In genomic region chr4:36349904-36350554, GRCh38 we compare ENCODE assay signal across 1 cellular context.
TF ChIP-seq lines count a peak whose summit lies in the region.

No MANE protein-coding gene starts in this region.

TF ChIP-seq in WTC11, 78 proteins besides CTCF, POLR2A, EP300 and RAD21 (continued from another document):
- TF ChIP-seq, protein P1, sequence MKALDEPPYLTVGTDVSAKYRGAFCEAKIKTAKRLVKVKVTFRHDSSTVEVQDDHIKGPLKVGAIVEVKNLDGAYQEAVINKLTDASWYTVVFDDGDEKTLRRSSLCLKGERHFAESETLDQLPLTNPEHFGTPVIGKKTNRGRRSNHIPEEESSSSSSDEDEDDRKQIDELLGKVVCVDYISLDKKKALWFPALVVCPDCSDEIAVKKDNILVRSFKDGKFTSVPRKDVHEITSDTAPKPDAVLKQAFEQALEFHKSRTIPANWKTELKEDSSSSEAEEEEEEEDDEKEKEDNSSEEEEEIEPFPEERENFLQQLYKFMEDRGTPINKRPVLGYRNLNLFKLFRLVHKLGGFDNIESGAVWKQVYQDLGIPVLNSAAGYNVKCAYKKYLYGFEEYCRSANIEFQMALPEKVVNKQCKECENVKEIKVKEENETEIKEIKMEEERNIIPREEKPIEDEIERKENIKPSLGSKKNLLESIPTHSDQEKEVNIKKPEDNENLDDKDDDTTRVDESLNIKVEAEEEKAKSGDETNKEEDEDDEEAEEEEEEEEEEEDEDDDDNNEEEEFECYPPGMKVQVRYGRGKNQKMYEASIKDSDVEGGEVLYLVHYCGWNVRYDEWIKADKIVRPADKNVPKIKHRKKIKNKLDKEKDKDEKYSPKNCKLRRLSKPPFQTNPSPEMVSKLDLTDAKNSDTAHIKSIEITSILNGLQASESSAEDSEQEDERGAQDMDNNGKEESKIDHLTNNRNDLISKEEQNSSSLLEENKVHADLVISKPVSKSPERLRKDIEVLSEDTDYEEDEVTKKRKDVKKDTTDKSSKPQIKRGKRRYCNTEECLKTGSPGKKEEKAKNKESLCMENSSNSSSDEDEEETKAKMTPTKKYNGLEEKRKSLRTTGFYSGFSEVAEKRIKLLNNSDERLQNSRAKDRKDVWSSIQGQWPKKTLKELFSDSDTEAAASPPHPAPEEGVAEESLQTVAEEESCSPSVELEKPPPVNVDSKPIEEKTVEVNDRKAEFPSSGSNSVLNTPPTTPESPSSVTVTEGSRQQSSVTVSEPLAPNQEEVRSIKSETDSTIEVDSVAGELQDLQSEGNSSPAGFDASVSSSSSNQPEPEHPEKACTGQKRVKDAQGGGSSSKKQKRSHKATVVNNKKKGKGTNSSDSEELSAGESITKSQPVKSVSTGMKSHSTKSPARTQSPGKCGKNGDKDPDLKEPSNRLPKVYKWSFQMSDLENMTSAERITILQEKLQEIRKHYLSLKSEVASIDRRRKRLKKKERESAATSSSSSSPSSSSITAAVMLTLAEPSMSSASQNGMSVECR (CRISPR knock-in tag; IDR thresholded peaks at IDR 0.05; ENCODE audit: borderline replicate concordance), result no peak
